1 cellular context compared by ENCODE assay signal in genomic region chr20:31720486-31721407, GRCh38.
TF ChIP-seq lines count a peak whose summit lies in the region.

No MANE protein-coding gene starts in this region.

TF ChIP-seq in HepG2, 621 proteins besides CTCF, POLR2A, EP300 and RAD21 (continued from another document and continues in another):
- TF ChIP-seq, protein P1, sequence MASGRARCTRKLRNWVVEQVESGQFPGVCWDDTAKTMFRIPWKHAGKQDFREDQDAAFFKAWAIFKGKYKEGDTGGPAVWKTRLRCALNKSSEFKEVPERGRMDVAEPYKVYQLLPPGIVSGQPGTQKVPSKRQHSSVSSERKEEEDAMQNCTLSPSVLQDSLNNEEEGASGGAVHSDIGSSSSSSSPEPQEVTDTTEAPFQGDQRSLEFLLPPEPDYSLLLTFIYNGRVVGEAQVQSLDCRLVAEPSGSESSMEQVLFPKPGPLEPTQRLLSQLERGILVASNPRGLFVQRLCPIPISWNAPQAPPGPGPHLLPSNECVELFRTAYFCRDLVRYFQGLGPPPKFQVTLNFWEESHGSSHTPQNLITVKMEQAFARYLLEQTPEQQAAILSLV (CRISPR knock-in tag; IDR thresholded peaks at IDR 0.05; ENCODE audit: borderline replicate concordance): no peak; the same call in 1 of the 2 replicates
- no peak; the same call in 1 of the 2 replicates for TF ChIP-seq JUNB (CRISPR knock-in tag; IDR thresholded peaks at IDR 0.05; ENCODE audit: borderline replicate concordance)
- TF ChIP-seq, protein P2, sequence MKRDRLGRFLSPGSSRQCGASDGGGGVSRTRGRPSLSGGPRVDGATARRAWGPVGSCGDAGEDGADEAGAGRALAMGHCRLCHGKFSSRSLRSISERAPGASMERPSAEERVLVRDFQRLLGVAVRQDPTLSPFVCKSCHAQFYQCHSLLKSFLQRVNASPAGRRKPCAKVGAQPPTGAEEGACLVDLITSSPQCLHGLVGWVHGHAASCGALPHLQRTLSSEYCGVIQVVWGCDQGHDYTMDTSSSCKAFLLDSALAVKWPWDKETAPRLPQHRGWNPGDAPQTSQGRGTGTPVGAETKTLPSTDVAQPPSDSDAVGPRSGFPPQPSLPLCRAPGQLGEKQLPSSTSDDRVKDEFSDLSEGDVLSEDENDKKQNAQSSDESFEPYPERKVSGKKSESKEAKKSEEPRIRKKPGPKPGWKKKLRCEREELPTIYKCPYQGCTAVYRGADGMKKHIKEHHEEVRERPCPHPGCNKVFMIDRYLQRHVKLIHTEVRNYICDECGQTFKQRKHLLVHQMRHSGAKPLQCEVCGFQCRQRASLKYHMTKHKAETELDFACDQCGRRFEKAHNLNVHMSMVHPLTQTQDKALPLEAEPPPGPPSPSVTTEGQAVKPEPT (CRISPR knock-in tag; IDR thresholded peaks at IDR 0.05; ENCODE audit: low read depth): peak; percentile 49; the same call in 1 of the 2 replicates
- TF ChIP-seq ZNF3 (CRISPR knock-in tag; IDR thresholded peaks at IDR 0.05): peak; percentile 57
- TF ChIP-seq ZNF274 (CRISPR knock-in tag; IDR thresholded peaks at IDR 0.05): no peak; the same call in 1 of the 2 replicates
- no peak for TF ChIP-seq HDAC6 (IDR thresholded peaks at IDR 0.05; ENCODE audit: low read depth, low read length)
- peak; percentile 80; the same call in 1 of the 2 replicates for TF ChIP-seq ZBTB4 (CRISPR knock-in tag; IDR thresholded peaks at IDR 0.05; ENCODE audit: borderline replicate concordance)
- TF ChIP-seq EZH2 (conservative IDR thresholded peaks at IDR 0.05; ENCODE audit: low read depth, low read length): no peak
- TF ChIP-seq, protein P3, sequence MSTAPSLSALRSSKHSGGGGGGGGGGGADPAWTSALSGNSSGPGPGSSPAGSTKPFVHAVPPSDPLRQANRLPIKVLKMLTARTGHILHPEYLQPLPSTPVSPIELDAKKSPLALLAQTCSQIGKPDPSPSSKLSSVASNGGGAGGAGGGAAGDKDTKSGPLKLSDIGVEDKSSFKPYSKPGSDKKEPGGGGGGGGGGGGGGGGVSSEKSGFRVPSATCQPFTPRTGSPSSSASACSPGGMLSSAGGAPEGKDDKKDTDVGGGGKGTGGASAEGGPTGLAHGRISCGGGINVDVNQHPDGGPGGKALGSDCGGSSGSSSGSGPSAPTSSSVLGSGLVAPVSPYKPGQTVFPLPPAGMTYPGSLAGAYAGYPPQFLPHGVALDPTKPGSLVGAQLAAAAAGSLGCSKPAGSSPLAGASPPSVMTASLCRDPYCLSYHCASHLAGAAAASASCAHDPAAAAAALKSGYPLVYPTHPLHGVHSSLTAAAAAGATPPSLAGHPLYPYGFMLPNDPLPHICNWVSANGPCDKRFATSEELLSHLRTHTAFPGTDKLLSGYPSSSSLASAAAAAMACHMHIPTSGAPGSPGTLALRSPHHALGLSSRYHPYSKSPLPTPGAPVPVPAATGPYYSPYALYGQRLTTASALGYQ (CRISPR knock-in tag; IDR thresholded peaks at IDR 0.05): peak; percentile 76
- 0 out of 2 replicates have a peak, but pooled peaks have one; percentile 55 for TF ChIP-seq ZNF709 (CRISPR knock-in tag; IDR thresholded peaks at IDR 0.05)
- TF ChIP-seq, protein P4, sequence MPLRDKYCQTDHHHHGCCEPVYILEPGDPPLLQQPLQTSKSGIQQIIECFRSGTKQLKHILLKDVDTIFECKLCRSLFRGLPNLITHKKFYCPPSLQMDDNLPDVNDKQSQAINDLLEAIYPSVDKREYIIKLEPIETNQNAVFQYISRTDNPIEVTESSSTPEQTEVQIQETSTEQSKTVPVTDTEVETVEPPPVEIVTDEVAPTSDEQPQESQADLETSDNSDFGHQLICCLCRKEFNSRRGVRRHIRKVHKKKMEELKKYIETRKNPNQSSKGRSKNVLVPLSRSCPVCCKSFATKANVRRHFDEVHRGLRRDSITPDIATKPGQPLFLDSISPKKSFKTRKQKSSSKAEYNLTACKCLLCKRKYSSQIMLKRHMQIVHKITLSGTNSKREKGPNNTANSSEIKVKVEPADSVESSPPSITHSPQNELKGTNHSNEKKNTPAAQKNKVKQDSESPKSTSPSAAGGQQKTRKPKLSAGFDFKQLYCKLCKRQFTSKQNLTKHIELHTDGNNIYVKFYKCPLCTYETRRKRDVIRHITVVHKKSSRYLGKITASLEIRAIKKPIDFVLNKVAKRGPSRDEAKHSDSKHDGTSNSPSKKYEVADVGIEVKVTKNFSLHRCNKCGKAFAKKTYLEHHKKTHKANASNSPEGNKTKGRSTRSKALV (CRISPR knock-in tag; IDR thresholded peaks at IDR 0.05): no peak; the same call in 1 of the 2 replicates
- TF ChIP-seq RARG (CRISPR knock-in tag; IDR thresholded peaks at IDR 0.05; ENCODE audit: low read depth): no peak
- peak; percentile 94 for TF ChIP-seq ISL2 (CRISPR knock-in tag; IDR thresholded peaks at IDR 0.05)
- peak; percentile 85 for TF ChIP-seq JUN (CRISPR knock-in tag; IDR thresholded peaks at IDR 0.05)
- 0 out of 2 replicates have a peak, but pooled peaks have one; percentile 38 for TF ChIP-seq SMARCC2 (IDR thresholded peaks at IDR 0.05)
- TF ChIP-seq ZNF350 (CRISPR knock-in tag; IDR thresholded peaks at IDR 0.05; ENCODE audit: borderline replicate concordance, low read depth): peak; percentile 38; the same call in 1 of the 2 replicates
- TF ChIP-seq RFX3 (CRISPR knock-in tag; IDR thresholded peaks at IDR 0.05): no peak
- TF ChIP-seq, protein P5, sequence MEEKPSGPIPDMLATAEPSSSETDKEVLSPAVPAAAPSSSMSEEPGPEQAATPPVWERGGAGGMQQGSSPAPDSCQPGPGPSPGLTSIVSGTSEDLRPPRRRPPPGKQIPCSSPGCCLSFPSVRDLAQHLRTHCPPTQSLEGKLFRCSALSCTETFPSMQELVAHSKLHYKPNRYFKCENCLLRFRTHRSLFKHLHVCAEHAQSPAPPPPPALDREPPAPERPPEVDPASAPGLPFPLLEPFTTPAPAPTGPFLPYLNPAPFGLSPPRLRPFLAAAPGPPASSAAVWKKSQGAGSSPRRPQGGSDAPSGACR (CRISPR knock-in tag; IDR thresholded peaks at IDR 0.05): peak; percentile 93; the same call in 1 of the 2 replicates
- TF ChIP-seq ZNF761 (CRISPR knock-in tag; conservative IDR thresholded peaks at IDR 0.05): no peak
- TF ChIP-seq CEBPG (CRISPR knock-in tag; IDR thresholded peaks at IDR 0.05): peak; percentile 61
- TF ChIP-seq, protein P6, sequence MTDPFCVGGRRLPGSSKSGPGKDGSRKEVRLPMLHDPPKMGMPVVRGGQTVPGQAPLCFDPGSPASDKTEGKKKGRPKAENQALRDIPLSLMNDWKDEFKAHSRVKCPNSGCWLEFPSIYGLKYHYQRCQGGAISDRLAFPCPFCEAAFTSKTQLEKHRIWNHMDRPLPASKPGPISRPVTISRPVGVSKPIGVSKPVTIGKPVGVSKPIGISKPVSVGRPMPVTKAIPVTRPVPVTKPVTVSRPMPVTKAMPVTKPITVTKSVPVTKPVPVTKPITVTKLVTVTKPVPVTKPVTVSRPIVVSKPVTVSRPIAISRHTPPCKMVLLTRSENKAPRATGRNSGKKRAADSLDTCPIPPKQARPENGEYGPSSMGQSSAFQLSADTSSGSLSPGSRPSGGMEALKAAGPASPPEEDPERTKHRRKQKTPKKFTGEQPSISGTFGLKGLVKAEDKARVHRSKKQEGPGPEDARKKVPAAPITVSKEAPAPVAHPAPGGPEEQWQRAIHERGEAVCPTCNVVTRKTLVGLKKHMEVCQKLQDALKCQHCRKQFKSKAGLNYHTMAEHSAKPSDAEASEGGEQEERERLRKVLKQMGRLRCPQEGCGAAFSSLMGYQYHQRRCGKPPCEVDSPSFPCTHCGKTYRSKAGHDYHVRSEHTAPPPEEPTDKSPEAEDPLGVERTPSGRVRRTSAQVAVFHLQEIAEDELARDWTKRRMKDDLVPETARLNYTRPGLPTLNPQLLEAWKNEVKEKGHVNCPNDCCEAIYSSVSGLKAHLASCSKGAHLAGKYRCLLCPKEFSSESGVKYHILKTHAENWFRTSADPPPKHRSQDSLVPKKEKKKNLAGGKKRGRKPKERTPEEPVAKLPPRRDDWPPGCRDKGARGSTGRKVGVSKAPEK (CRISPR knock-in tag; IDR thresholded peaks at IDR 0.05; ENCODE audit: borderline replicate concordance): peak; percentile 20; the same call in 1 of the 2 replicates
- peak; percentile 65 for TF ChIP-seq SKI (IDR thresholded peaks at IDR 0.05; ENCODE audit: partially characterized antibody)
- peak; percentile 70; the same call in 1 of the 2 replicates for TF ChIP-seq ZNF782 (CRISPR knock-in tag; IDR thresholded peaks at IDR 0.05; ENCODE audit: borderline replicate concordance)
- TF ChIP-seq MYC (CRISPR knock-in tag; IDR thresholded peaks at IDR 0.05; ENCODE audit: borderline replicate concordance): peak; percentile 92; the same call in 1 of the 2 replicates
- peak; percentile 50; the same call in 1 of the 2 replicates for TF ChIP-seq GMEB1 (CRISPR knock-in tag; IDR thresholded peaks at IDR 0.05; ENCODE audit: borderline replicate concordance)
- TF ChIP-seq NONO (IDR thresholded peaks at IDR 0.05): no peak
- TF ChIP-seq NONO (CRISPR knock-in tag; conservative IDR thresholded peaks at IDR 0.05): peak; percentile 78
- peak; percentile 94 for TF ChIP-seq IKZF5 (CRISPR knock-in tag; IDR thresholded peaks at IDR 0.05)
- peak; percentile 74; the same call in 1 of the 2 replicates for TF ChIP-seq ZNF629 (CRISPR knock-in tag; conservative IDR thresholded peaks at IDR 0.05)
- peak; percentile 77 for TF ChIP-seq ZBTB43 (CRISPR knock-in tag; conservative IDR thresholded peaks at IDR 0.05)
- TF ChIP-seq ZNF687 (CRISPR knock-in tag; IDR thresholded peaks at IDR 0.05): peak; percentile 86
